ENCODE assay signal across 12 cellular contexts in genomic region chr2:187527262-187527661, GRCh38. TPM values are rescaled to one million over a fixed set of nuclear protein-coding genes. Genes with fewer than 3 reads are reported as not detected.
DNase-seq lines count a peak whose midpoint lies in the region; ATAC-seq and TF ChIP-seq lines count a peak whose summit lies in the region.
"Had no signal": no experiment of that assay in that cellular context is flagged by ENCODE, and none has a peak within 500 bp of the region (broad histone marks: within the 10 kb centered on the region; RNA-seq: fewer than 3 reads in every experiment).

No MANE protein-coding gene starts in this region.

- no peak overlapping the region for H3K4me3 ChIP-seq in HEK293 (ENCODE audit: low read depth, low read length)
- no peak overlapping the region for H3K4me3 ChIP-seq in astrocyte of the cerebellum (ENCODE audit: low read depth, low read length)
- H3K4me3 ChIP-seq in smooth muscle cell = no peak overlapping the region
- no peak overlapping the region for H3K4me3 ChIP-seq in gastroesophageal sphincter

- H3K4me2 ChIP-seq in smooth muscle cell = peak overlapping the region; percentile 68

- TF ChIP-seq CTCF in HEK293 (tag by site-specific recombination; IDR thresholded peaks at IDR 0.05) = no peak
- TF ChIP-seq CTCF in astrocyte of the cerebellum (IDR thresholded peaks at IDR 0.05; ENCODE audit: low read depth, low read length, missing control alignments) = no peak
- TF ChIP-seq CTCF in smooth muscle cell (IDR thresholded peaks at IDR 0.05; ENCODE audit: borderline replicate concordance, insufficient read depth, poor library complexity, severe bottlenecking) = no peak
- no peak for TF ChIP-seq CTCF in gastroesophageal sphincter (IDR thresholded peaks at IDR 0.05)

- ATAC-seq in left ventricle myocardium superior (peak; percentile 57), gastroesophageal sphincter (no peak)
- ATAC-seq: natural killer cell treated with Interleukin-12 subunit alpha and Interleukin-12 subunit beta and Interleukin-15 and Interleukin-18, amount 100 ng/mL, for 72 hours; T-cell had no signal

- H3K27me3 ChIP-seq in smooth muscle cell (ENCODE audit: low read depth) (no peaks in the 10 kb centered on the region), gastroesophageal sphincter (no peaks in the 10 kb centered on the region)

- no peaks in the 10 kb centered on the region for H3F3A ChIP-seq in smooth muscle cell (ENCODE audit: low read depth)

- TF ChIP-seq POLR2A in gastroesophageal sphincter (IDR thresholded peaks at IDR 0.05) = no peak

- peaks cover 42% of the 10 kb centered on the region for H3K79me2 ChIP-seq in smooth muscle cell (ENCODE audit: low read depth)

- TF ChIP-seq EP300 in gastroesophageal sphincter (IDR thresholded peaks at IDR 0.05) = no peak

- peaks cover 16% of the 10 kb centered on the region; the same call in 1 of the 2 replicates for H3K4me1 ChIP-seq in HEK293 (ENCODE audit: control insufficient read depth, insufficient read depth, low read length)
- peaks cover 44% of the 10 kb centered on the region for H3K4me1 ChIP-seq in smooth muscle cell (ENCODE audit: low read depth)
- H3K4me1 ChIP-seq in gastroesophageal sphincter = no peaks in the 10 kb centered on the region

- H3K27ac ChIP-seq in HEK293 (ENCODE audit: extremely low read depth, low read depth, low read length) (no peak overlapping the region), smooth muscle cell (ENCODE audit: low read depth) (peak overlapping the region; percentile 91), gastroesophageal sphincter (no peak overlapping the region)

- CTCF ChIA-PET in HEK293 (lab: Yijun Ruan, JAX) = interaction anchor here (0.9 kb wide), 1 partner anchor 14 kb away, joined by 3 read pairs; no protein-coding TSS in a partner anchor

- H3K36me3 ChIP-seq in HEK293 (ENCODE audit: control insufficient read depth in 2 of 2, insufficient read depth in 1 of 2, low read length in 2 of 2) = no peaks in the 10 kb centered on the region
- no peaks in the 10 kb centered on the region for H3K36me3 ChIP-seq in smooth muscle cell (ENCODE audit: low read depth)
- peaks cover 0 to 3% of the 10 kb centered on the region in 2 donors for H3K36me3 ChIP-seq in gastroesophageal sphincter

- H3K9me3 ChIP-seq in HEK293 (ENCODE audit: control insufficient read depth, insufficient read depth, low read depth, low read length) (no peaks in the 10 kb centered on the region), smooth muscle cell (replicated peaks; ENCODE audit: low read depth) (no peaks in the 10 kb centered on the region), gastroesophageal sphincter (no peaks in the 10 kb centered on the region)

- 16% methylated on average over 4 of the region's 4 CpGs for WGBS in smooth muscle cell (ENCODE audit: low lambda C conversion rate)
- 48 to 61% methylated on average over 4 of the region's 4 CpGs for WGBS in gastroesophageal sphincter (ENCODE audit: low coverage in 1 of 2), 2 donors

- POLR2A ChIA-PET in HEK293 (lab: Yijun Ruan, JAX) = no interaction called here

- peak overlapping the region; percentile 34 for H2AFZ ChIP-seq in smooth muscle cell (ENCODE audit: low read depth)

- in situ Hi-C loops in astrocyte of the cerebellum (cut with HindIII; ENCODE audit: low sequenced_read_pairs) = no loop called here

- no peaks in the 10 kb centered on the region for H4K20me1 ChIP-seq in smooth muscle cell (ENCODE audit: low read depth)

- intact Hi-C loops in left ventricle myocardium superior (cut with micrococcal nuclease) = no loop called here

- DNase-seq in astrocyte of the cerebellum (ENCODE audit: low read depth) (peak; percentile 43), left ventricle myocardium superior (no peak), smooth muscle cell (lab: John Stamatoyannopoulos, UW; ENCODE audit: unreplicated experiment) (no peak), amygdala (lab: John Stamatoyannopoulos, UW) (no peak)
- no peak for DNase-seq in stimulated activated naive CD4-positive, alpha-beta T cell treated with Interleukin-2 at 50 U/mL for 16 hours (lab: John Stamatoyannopoulos, UW)
- DNase-seq: activated CD4-positive, alpha-beta memory T cell treated with anti-CD3 and anti-CD28 coated beads, Interleukin-2, amount 10 ng/mL, durations not matched to agents 7 days and 5 days; DND-41; stimulated activated naive CD4-positive, alpha-beta T cell; T-cell had no signal

- H3K9ac ChIP-seq in smooth muscle cell (ENCODE audit: low read depth) = peak overlapping the region; percentile 58

TF ChIP-seq in HEK293, 187 proteins besides CTCF, POLR2A, EP300 and RAD21:
- TF ChIP-seq MYNN (tag by site-specific recombination; IDR thresholded peaks at IDR 0.05; ENCODE audit: borderline replicate concordance) (no peak), ZNF138 (tag by site-specific recombination; IDR thresholded peaks at IDR 0.05; ENCODE audit: borderline replicate concordance) (no peak), ZNF501 (tag by site-specific recombination; IDR thresholded peaks at IDR 0.05) (no peak), ZNF280D (tag by site-specific recombination; IDR thresholded peaks at IDR 0.05) (no peak), ZFP69B (tag by site-specific recombination; IDR thresholded peaks at IDR 0.05) (no peak), ZNF214 (tag by site-specific recombination; IDR thresholded peaks at IDR 0.05; ENCODE audit: borderline replicate concordance) (no peak), ZNF658 (tag by site-specific recombination; IDR thresholded peaks at IDR 0.05) (no peak)
- TF ChIP-seq, protein P1, sequence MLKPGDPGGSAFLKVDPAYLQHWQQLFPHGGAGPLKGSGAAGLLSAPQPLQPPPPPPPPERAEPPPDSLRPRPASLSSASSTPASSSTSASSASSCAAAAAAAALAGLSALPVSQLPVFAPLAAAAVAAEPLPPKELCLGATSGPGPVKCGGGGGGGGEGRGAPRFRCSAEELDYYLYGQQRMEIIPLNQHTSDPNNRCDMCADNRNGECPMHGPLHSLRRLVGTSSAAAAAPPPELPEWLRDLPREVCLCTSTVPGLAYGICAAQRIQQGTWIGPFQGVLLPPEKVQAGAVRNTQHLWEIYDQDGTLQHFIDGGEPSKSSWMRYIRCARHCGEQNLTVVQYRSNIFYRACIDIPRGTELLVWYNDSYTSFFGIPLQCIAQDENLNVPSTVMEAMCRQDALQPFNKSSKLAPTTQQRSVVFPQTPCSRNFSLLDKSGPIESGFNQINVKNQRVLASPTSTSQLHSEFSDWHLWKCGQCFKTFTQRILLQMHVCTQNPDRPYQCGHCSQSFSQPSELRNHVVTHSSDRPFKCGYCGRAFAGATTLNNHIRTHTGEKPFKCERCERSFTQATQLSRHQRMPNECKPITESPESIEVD (tag by site-specific recombination; IDR thresholded peaks at IDR 0.05) = peak; percentile 80

RNA-seq across cellular contexts. Expression of gene TFPI, which starts 27.0 kb away (rescaled TPM):
- total RNA-seq in left ventricle myocardium superior (24.2 TPM), smooth muscle cell (194 and 243 TPM in 2 replicates), gastroesophageal sphincter (100 to 1,000 TPM in 1 of 4 donors, 10 to 100 TPM in 3; 42.6 to 141 (median 66.1) TPM)
- polyA plus RNA-seq in smooth muscle cell = 159 and 169 TPM in 2 replicates
- total RNA-seq: activated CD4-positive, alpha-beta memory T cell treated with anti-CD3 and anti-CD28 coated beads, Interleukin-2, amount 10 ng/mL, durations not matched to agents 7 days and 5 days had no signal
